Comparison of ENCODE assay signal across 2 cellular contexts in genomic region chr18:69883781-69884180, GRCh38.
TF ChIP-seq lines count a peak whose summit lies in the region.

No MANE protein-coding gene starts in this region.

TF ChIP-seq in GM23338, 12 proteins besides CTCF, POLR2A, EP300 and RAD21:
- no peak for TF ChIP-seq EZH2 (IDR thresholded peaks at IDR 0.05; ENCODE audit: low read depth, unreplicated experiment)
- TF ChIP-seq CREB1 (CRISPR knock-in tag; IDR thresholded peaks at IDR 0.05; ENCODE audit: low read depth): no peak
- TF ChIP-seq NANOG (IDR thresholded peaks at IDR 0.05; ENCODE audit: borderline replicate concordance): no peak

TF ChIP-seq in GM12878, 131 proteins besides CTCF, POLR2A, EP300 and RAD21:
- TF ChIP-seq BCL3 (IDR thresholded peaks at IDR 0.05; ENCODE audit: borderline replicate concordance, insufficient read depth, low read depth, low read length, poor library complexity, severe bottlenecking) (no peak), NR2C1 (IDR thresholded peaks at IDR 0.05) (no peak), ZNF687 (IDR thresholded peaks at IDR 0.05) (no peak), PBX3 (IDR thresholded peaks at IDR 0.05; ENCODE audit: insufficient replicate concordance, low read depth, low read length) (no peak), HSF1 (IDR thresholded peaks at IDR 0.05; ENCODE audit: low read depth, low read length) (no peak), RFX5 (IDR thresholded peaks at IDR 0.05; ENCODE audit: low read depth, low read length) (no peak), ZNF207 (IDR thresholded peaks at IDR 0.05; ENCODE audit: borderline replicate concordance) (no peak), ZNF217 (IDR thresholded peaks at IDR 0.05) (no peak), SMARCA5 (IDR thresholded peaks at IDR 0.05) (no peak), MTA3 (IDR thresholded peaks at IDR 0.05; ENCODE audit: borderline replicate concordance, low read length) (no peak), IRF4 (IDR thresholded peaks at IDR 0.05; ENCODE audit: low read depth, low read length) (no peak), HDAC6 (IDR thresholded peaks at IDR 0.05; ENCODE audit: unreplicated experiment) (no peak), MEF2B (IDR thresholded peaks at IDR 0.05; ENCODE audit: partially characterized antibody, poor library complexity, severe bottlenecking) (no peak), NFXL1 (IDR thresholded peaks at IDR 0.05; ENCODE audit: borderline replicate concordance) (no peak), PAX8 (IDR thresholded peaks at IDR 0.05) (no peak), CHD2 (IDR thresholded peaks at IDR 0.05; ENCODE audit: borderline replicate concordance, low read depth, low read length) (no peak), BRCA1 (IDR thresholded peaks at IDR 0.05; ENCODE audit: low read depth, low read length) (no peak)
TF ChIP-seq in GM12878: peak in this region for 0.
